Comparison of ENCODE assay signal across 11 cellular contexts in the genomic region with DNA sequence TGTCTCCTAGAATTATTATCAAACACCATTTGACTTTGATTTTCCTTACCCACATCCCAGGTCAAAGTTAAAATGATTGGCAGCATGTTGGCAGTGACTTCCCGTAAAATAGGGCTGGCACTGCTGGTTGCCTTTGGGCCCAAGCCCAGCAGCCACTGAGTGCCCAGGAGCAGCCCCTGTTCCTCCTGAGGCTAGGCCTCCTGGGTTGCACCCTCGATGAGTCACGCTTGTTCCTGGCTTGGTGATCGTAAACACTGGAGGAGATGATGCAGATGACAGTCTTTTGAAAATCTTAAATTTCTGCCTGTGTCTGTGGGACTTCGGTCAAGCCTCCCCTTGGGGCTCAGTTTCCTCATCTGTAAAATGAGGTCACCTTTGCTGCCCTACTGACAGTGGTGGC.
A peak's percentile ranks its signal among the peaks of the same experiment; 100 is the strongest.
DNase-seq lines count a peak whose midpoint lies in the region; ATAC-seq and TF ChIP-seq lines count a peak whose summit lies in the region.
"Had no signal": no experiment of that assay in that cellular context is flagged by ENCODE, and none has a peak within 500 bp of the region (broad histone marks: within the 10 kb centered on the region; RNA-seq: fewer than 3 reads in every experiment).

No MANE protein-coding gene starts in this region.

- no peak for TF ChIP-seq CTCF in activated CD8-positive, alpha-beta T cell treated with anti-CD3 and anti-CD28 coated beads for 36 hours (IDR thresholded peaks at IDR 0.05)

- H3K9me3 Mint-ChIP-seq in activated CD8-positive, alpha-beta T cell treated with anti-CD3 and anti-CD28 coated beads for 36 hours = no peaks in the 10 kb centered on the region
- no peaks in the 10 kb centered on the region for H3K9me3 Mint-ChIP-seq in activated CD8-positive, alpha-beta T cell treated with anti-CD3 and anti-CD28 coated beads, Interleukin-2, amount 10 ng/mL, durations not matched to agents 7 days and 5 days (ENCODE audit: insufficient read depth)
- H3K9me3 Mint-ChIP-seq in stimulated activated effector memory CD8-positive, alpha-beta T cell treated with anti-CD3 and anti-CD28 coated beads, Interleukin-12 subunit alpha, Interleukin-12 subunit beta, amount 100 ng/mL, for 72 hours = no peaks in the 10 kb centered on the region
- H3K9me3 Mint-ChIP-seq: nephron progenitor cell had no signal

- intact Hi-C loops in activated CD8-positive, alpha-beta T cell treated with anti-CD3 and anti-CD28 coated beads for 36 hours (cut with micrococcal nuclease) = no loop called here

- no peak for ATAC-seq in activated CD8-positive, alpha-beta T cell treated with anti-CD3 and anti-CD28 coated beads for 36 hours
- ATAC-seq in activated CD8-positive, alpha-beta T cell treated with anti-CD3 and anti-CD28 coated beads, Interleukin-2, amount 10 ng/mL, durations not matched to agents 7 days and 5 days = no peak
- ATAC-seq in esophagus mucosa (peak; percentile 35), GM19324 (IDR thresholded peaks at IDR 0.05; ENCODE audit: low FRiP score, unreplicated experiment) (no peak)
- peak; percentile 63 for ATAC-seq in stimulated activated effector memory CD8-positive, alpha-beta T cell treated with anti-CD3 and anti-CD28 coated beads, Interleukin-12 subunit alpha, Interleukin-12 subunit beta, amount 100 ng/mL, for 72 hours
- ATAC-seq: activated CD4-positive, CD25-positive, alpha-beta regulatory T cell treated with anti-CD3 and anti-CD28 coated beads, Interleukin-2, amount 50 U/mL, for 24 hours had no signal

- POLR2A ChIA-PET in activated CD8-positive, alpha-beta T cell treated with anti-CD3 and anti-CD28 coated beads for 36 hours (lab: Charles Lee) = no interaction called here
- POLR2A ChIA-PET in activated CD8-positive, alpha-beta T cell treated with anti-CD3 and anti-CD28 coated beads, Interleukin-2, amount 10 ng/mL, durations not matched to agents 7 days and 5 days (lab: Charles Lee) = no interaction called here

- H3K4me3 Mint-ChIP-seq in activated CD8-positive, alpha-beta T cell treated with anti-CD3 and anti-CD28 coated beads for 36 hours = no peak overlapping the region
- H3K4me3 Mint-ChIP-seq in activated CD8-positive, alpha-beta T cell treated with anti-CD3 and anti-CD28 coated beads, Interleukin-2, amount 10 ng/mL, durations not matched to agents 7 days and 5 days = no peak overlapping the region
- H3K4me3 Mint-ChIP-seq in stimulated activated effector memory CD8-positive, alpha-beta T cell treated with anti-CD3 and anti-CD28 coated beads, Interleukin-12 subunit alpha, Interleukin-12 subunit beta, amount 100 ng/mL, for 72 hours = no peak overlapping the region
- H3K4me3 Mint-ChIP-seq: nephron progenitor cell had no signal

- in situ Hi-C loops in KBM-7 (cut with MboI; ENCODE audit: low pct_unique_long_range_greater_than_20kb, low sequenced_read_pairs) = no loop called here

- H3K36me3 Mint-ChIP-seq in activated CD8-positive, alpha-beta T cell treated with anti-CD3 and anti-CD28 coated beads for 36 hours (ENCODE audit: low read depth) = no peaks in the 10 kb centered on the region
- no peaks in the 10 kb centered on the region for H3K36me3 Mint-ChIP-seq in activated CD8-positive, alpha-beta T cell treated with anti-CD3 and anti-CD28 coated beads, Interleukin-2, amount 10 ng/mL, durations not matched to agents 7 days and 5 days (ENCODE audit: low read depth)
- H3K36me3 Mint-ChIP-seq in stimulated activated effector memory CD8-positive, alpha-beta T cell treated with anti-CD3 and anti-CD28 coated beads, Interleukin-12 subunit alpha, Interleukin-12 subunit beta, amount 100 ng/mL, for 72 hours = no peaks in the 10 kb centered on the region

- CTCF ChIA-PET in activated CD8-positive, alpha-beta T cell treated with anti-CD3 and anti-CD28 coated beads for 36 hours (lab: Charles Lee) = no interaction called here
- CTCF ChIA-PET in activated CD8-positive, alpha-beta T cell treated with anti-CD3 and anti-CD28 coated beads, Interleukin-2, amount 10 ng/mL, durations not matched to agents 7 days and 5 days (lab: Charles Lee) = no interaction called here

- H3K27ac Mint-ChIP-seq in activated CD8-positive, alpha-beta T cell treated with anti-CD3 and anti-CD28 coated beads for 36 hours = no peak overlapping the region
- no peak overlapping the region for H3K27ac Mint-ChIP-seq in activated CD8-positive, alpha-beta T cell treated with anti-CD3 and anti-CD28 coated beads, Interleukin-2, amount 10 ng/mL, durations not matched to agents 7 days and 5 days
- no peak overlapping the region for H3K27ac Mint-ChIP-seq in stimulated activated effector memory CD8-positive, alpha-beta T cell treated with anti-CD3 and anti-CD28 coated beads, Interleukin-12 subunit alpha, Interleukin-12 subunit beta, amount 100 ng/mL, for 72 hours
- H3K27ac Mint-ChIP-seq: nephron progenitor cell had no signal

- peaks cover 6% of the 10 kb centered on the region for H3K27me3 Mint-ChIP-seq in activated CD8-positive, alpha-beta T cell treated with anti-CD3 and anti-CD28 coated beads for 36 hours
- peaks cover 7% of the 10 kb centered on the region for H3K27me3 Mint-ChIP-seq in activated CD8-positive, alpha-beta T cell treated with anti-CD3 and anti-CD28 coated beads, Interleukin-2, amount 10 ng/mL, durations not matched to agents 7 days and 5 days (ENCODE audit: low read depth)

- H3K4me1 Mint-ChIP-seq in activated CD8-positive, alpha-beta T cell treated with anti-CD3 and anti-CD28 coated beads for 36 hours (ENCODE audit: low read depth) = peaks cover 18% of the 10 kb centered on the region
- peaks cover 30% of the 10 kb centered on the region for H3K4me1 Mint-ChIP-seq in activated CD8-positive, alpha-beta T cell treated with anti-CD3 and anti-CD28 coated beads, Interleukin-2, amount 10 ng/mL, durations not matched to agents 7 days and 5 days (ENCODE audit: low read depth)
- peaks cover 27% of the 10 kb centered on the region for H3K4me1 Mint-ChIP-seq in stimulated activated effector memory CD8-positive, alpha-beta T cell treated with anti-CD3 and anti-CD28 coated beads, Interleukin-12 subunit alpha, Interleukin-12 subunit beta, amount 100 ng/mL, for 72 hours

- peak; percentile 23 for DNase-seq in activated CD8-positive, alpha-beta T cell treated with anti-CD3 and anti-CD28 coated beads for 36 hours
- no peak for DNase-seq in activated CD8-positive, alpha-beta T cell treated with anti-CD3 and anti-CD28 coated beads, Interleukin-2, amount 10 ng/mL, durations not matched to agents 7 days and 5 days
- DNase-seq in NCI-H460 (ENCODE audit: extremely low read depth, low read depth) (peak; percentile 48), NCI-H2171 (lab: John Stamatoyannopoulos, UW) (no peak), KBM-7 (no peak)
- DNase-seq in stimulated activated effector memory CD8-positive, alpha-beta T cell treated with anti-CD3 and anti-CD28 coated beads, Interleukin-12 subunit alpha, Interleukin-12 subunit beta, amount 100 ng/mL, for 72 hours (ENCODE audit: low spot score in 2 of 2) = no peak
- DNase-seq: NCI-H1694, nephron progenitor cell had no signal

Comparison
In these comparisons a context has a peak if more than half of its experiments do, and no peak if none do; other contexts are left out.
1. DNase-seq: peak in activated CD8-positive, alpha-beta T cell treated with anti-CD3 and anti-CD28 coated beads for 36 hours (single experiment) and NCI-H460 (single experiment); none in activated CD8-positive, alpha-beta T cell treated with anti-CD3 and anti-CD28 coated beads, Interleukin-2, amount 10 ng/mL, durations not matched to agents 7 days and 5 days (single experiment), stimulated activated effector memory CD8-positive, alpha-beta T cell treated with anti-CD3 and anti-CD28 coated beads, Interleukin-12 subunit alpha, Interleukin-12 subunit beta, amount 100 ng/mL, for 72 hours (0 of 2), NCI-H2171 (single experiment) and KBM-7 (single experiment).
2. ATAC-seq: peak in esophagus mucosa (single experiment) and stimulated activated effector memory CD8-positive, alpha-beta T cell treated with anti-CD3 and anti-CD28 coated beads, Interleukin-12 subunit alpha, Interleukin-12 subunit beta, amount 100 ng/mL, for 72 hours (single experiment); none in activated CD8-positive, alpha-beta T cell treated with anti-CD3 and anti-CD28 coated beads for 36 hours (single experiment), activated CD8-positive, alpha-beta T cell treated with anti-CD3 and anti-CD28 coated beads, Interleukin-2, amount 10 ng/mL, durations not matched to agents 7 days and 5 days (single experiment) and GM19324 (single experiment).